In genomic region chr7:148262721-148263229, GRCh38 we compare ENCODE assay signal across 8 cellular contexts.
DNase-seq lines count a peak whose midpoint lies in the region; ATAC-seq and TF ChIP-seq lines count a peak whose summit lies in the region.

No MANE protein-coding gene starts in this region.

- intact Hi-C loops in heart left ventricle (cut with DNase I): loop anchor here in 8 of 10 donors (2.0 to 10.0 kb wide), 4 partner anchors 700 to 1018 kb away; no protein-coding TSS in a partner anchor
- intact Hi-C loops in prostate gland (cut with DNase I): no loop called here
- intact Hi-C loops in uterus (cut with DNase I; ENCODE audit: low total_unique reads): no loop called here

- in situ Hi-C loops in KBM-7 (cut with MboI; ENCODE audit: low pct_unique_long_range_greater_than_20kb, low sequenced_read_pairs): loop anchor here (25.0 kb wide), 1 partner anchor 700 kb away; no protein-coding TSS in a partner anchor

- H3K9me3 ChIP-seq in SK-N-MC (ENCODE audit: low read depth, low read length): no peaks in the 10 kb centered on the region
- H3K9me3 ChIP-seq in heart left ventricle: no peaks in the 10 kb centered on the region
- no peaks in the 10 kb centered on the region for H3K9me3 ChIP-seq in prostate gland
- H3K9me3 ChIP-seq in uterus: no peaks in the 10 kb centered on the region

- no peaks in the 10 kb centered on the region for H3K36me3 Mint-ChIP-seq in activated naive CD8-positive, alpha-beta T cell

- H3K4me3 ChIP-seq in SK-N-MC (peak overlapping the region; percentile 73), heart left ventricle (peak overlapping the region in 1 of 12 donors; percentile 13), prostate gland (no peak overlapping the region), uterus (no peak overlapping the region)

- H3K4me3 Mint-ChIP-seq in activated naive CD8-positive, alpha-beta T cell: peak overlapping the region; percentile 33

- H3K27ac Mint-ChIP-seq in activated naive CD8-positive, alpha-beta T cell: no peak overlapping the region

- H3K4me1 ChIP-seq in heart left ventricle (peaks cover 0 to 8% (median 0%) of the 10 kb centered on the region in 12 donors), prostate gland (replicated peaks) (no peaks in the 10 kb centered on the region), uterus (no peaks in the 10 kb centered on the region)

- no peaks in the 10 kb centered on the region for H3K9me3 Mint-ChIP-seq in activated naive CD8-positive, alpha-beta T cell (ENCODE audit: low read depth)

- H3K27me3 ChIP-seq in heart left ventricle (peaks cover 0 to 14% (median 3%) of the 10 kb centered on the region in 9 donors), prostate gland (replicated peaks; ENCODE audit: insufficient read depth) (no peaks in the 10 kb centered on the region), uterus (no peaks in the 10 kb centered on the region)

- peak; percentile 83 to 99 (median 93) for TF ChIP-seq CTCF in heart left ventricle (IDR thresholded peaks at IDR 0.05)
- peak; percentile 81 to 97 (median 86) for TF ChIP-seq CTCF in prostate gland (IDR thresholded peaks at IDR 0.05)
- TF ChIP-seq CTCF in uterus (IDR thresholded peaks at IDR 0.05): peak; percentile 68 to 88 (median 78)

- H3K36me3 ChIP-seq in SK-N-MC (ENCODE audit: insufficient read depth, low read length): no peaks in the 10 kb centered on the region
- no peaks in the 10 kb centered on the region for H3K36me3 ChIP-seq in heart left ventricle
- H3K36me3 ChIP-seq in prostate gland: no peaks in the 10 kb centered on the region
- H3K36me3 ChIP-seq in uterus: no peaks in the 10 kb centered on the region

- H3K27me3 Mint-ChIP-seq in activated naive CD8-positive, alpha-beta T cell: peaks cover 5% of the 10 kb centered on the region

- DNase-seq in DMS53 (lab: John Stamatoyannopoulos, UW) (peak; percentile 76), KBM-7 (peak; percentile 67), SK-N-MC (ENCODE audit: low read depth, low spot score) (no peak), heart left ventricle (peak; percentile 37 to 64 (median 49)), prostate gland (ENCODE audit: low spot score) (peak; percentile 50), uterus (peak; percentile 52 to 74)

- peaks cover 14% of the 10 kb centered on the region for H3K4me1 Mint-ChIP-seq in activated naive CD8-positive, alpha-beta T cell (ENCODE audit: low read depth)

- WGBS in heart left ventricle, 4 donors: 6 to 10% (median 8%) methylated on average over 13 to 18 of the region's 18 CpGs
- WGBS in prostate gland: 8% methylated on average over 18 of the region's 18 CpGs

- H3K27ac ChIP-seq in SK-N-MC (peak overlapping the region; percentile 35), heart left ventricle (no peak overlapping the region), prostate gland (no peak overlapping the region), uterus (no peak overlapping the region)

- no peak for TF ChIP-seq POLR2A in heart left ventricle (IDR thresholded peaks at IDR 0.05)
- no peak for TF ChIP-seq POLR2A in prostate gland (IDR thresholded peaks at IDR 0.05)
- no peak for TF ChIP-seq POLR2A in uterus (IDR thresholded peaks at IDR 0.05)

- peak overlapping the region; percentile 58 for H3K9ac ChIP-seq in SK-N-MC (ENCODE audit: insufficient read length)

- ATAC-seq in GM21528 (IDR thresholded peaks at IDR 0.05; ENCODE audit: low FRiP score, unreplicated experiment) (peak; percentile 74), heart left ventricle (peak; percentile 53 to 83 (median 78))

Comparison
In these comparisons a context has a peak if more than half of its experiments do, and no peak if none do; other contexts are left out.
1. intact Hi-C loops: an anchor here in heart left ventricle (2.0 to 10.0 kb wide); none called in prostate gland and uterus.